In genomic region chr4:5539584-5539983, GRCh38 we compare ENCODE assay signal across 34 cellular contexts.
"Had no signal": no experiment of that assay in that cellular context is flagged by ENCODE, and none has a peak within 500 bp of the region (broad histone marks: within the 10 kb centered on the region; RNA-seq: fewer than 3 reads in every experiment).

No MANE protein-coding gene starts in this region.

- H3K27me3 ChIP-seq: MG63 had no signal

- H3K36me3 ChIP-seq: MG63 had no signal

- H3K9me3 ChIP-seq: MG63 had no signal

- DNase-seq: Karpas-422, Kasumi-1, MG63, MM.1S, MV-4-11, NCI-H1048, NCI-H1092, NCI-H1092 treated with DMSO at 0.1 percent for 48 hours, NCI-H1105, NCI-H1105 treated with DMSO at 0.1 percent for 48 hours, NCI-H1417, NCI-H1417 treated with DMSO at 0.1 percent for 48 hours, NCI-H1436, NCI-H1436 treated with DMSO at 0.1 percent for 48 hours, NCI-H146, NCI-H1694, NCI-H1694 treated with DMSO at 0.1 percent for 48 hours, NCI-H187, NCI-H187 treated with DMSO at 0.1 percent for 48 hours, NCI-H1930, NCI-H2029, NCI-H2029 treated with DMSO at 0.1 percent for 48 hours, NCI-H2081, NCI-H2081 treated with DMSO at 0.1 percent for 48 hours, NCI-H2107, NCI-H2171, NCI-H2171 treated with DMSO at 0.1 percent for 48 hours, NCI-H2227 treated with DMSO at 0.1 percent for 48 hours, NCI-H226, NCI-H345, NCI-H446, NCI-H446 treated with DMSO at 0.1 percent for 48 hours, NCI-H510A, NCI-H510A treated with DMSO at 0.1 percent for 48 hours had no signal

- H3K4me3 ChIP-seq: MG63 had no signal
